30 cellular contexts compared by ENCODE assay signal in the genomic region with DNA sequence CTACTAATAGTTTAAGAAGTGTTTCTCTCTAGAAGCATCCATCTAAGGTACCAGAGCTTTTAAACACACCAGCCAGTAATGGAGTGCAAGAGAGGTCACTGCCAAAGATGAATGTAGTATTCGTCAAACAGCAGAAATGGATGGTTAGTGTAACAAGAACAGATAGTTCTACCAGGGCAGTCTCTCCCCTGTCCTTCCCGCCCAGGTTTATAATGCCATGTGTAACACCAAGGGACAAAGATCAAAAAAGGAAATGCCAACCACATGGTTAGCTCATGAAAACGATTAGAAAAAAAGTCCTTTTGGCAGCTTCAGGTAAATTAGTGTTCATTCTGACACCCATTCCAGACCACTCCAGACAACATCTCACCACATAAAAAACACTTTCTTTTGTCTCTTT.
"Had no signal": no experiment of that assay in that cellular context is flagged by ENCODE, and none has a peak within 500 bp of the region (broad histone marks: within the 10 kb centered on the region; RNA-seq: fewer than 3 reads in every experiment).

No MANE protein-coding gene starts in this region.

- H3K4me3 ChIP-seq: ascending aorta, breast epithelium, cardiac muscle cell, colonic mucosa had no signal

- H3K27ac ChIP-seq: ascending aorta, breast epithelium, cardiac muscle cell, colonic mucosa, epithelial cell of prostate, WERI-Rb-1 had no signal

- H3K4me1 ChIP-seq: ascending aorta, breast epithelium, colonic mucosa had no signal

- DNase-seq: activated B cell treated with CpG ODN at 0.5 μM for 24 hours; activated CD4-positive, alpha-beta T cell treated with anti-CD3 and anti-CD28 coated beads for 48 hours; activated CD4-positive, alpha-beta T cell treated with anti-CD3 and anti-CD28 coated beads, Interleukin-2, amount 50 U/mL, for 1 hour; activated CD4-positive, alpha-beta T cell treated with anti-CD3 and anti-CD28 coated beads, Interleukin-2, amount 50 U/mL, for 48 hours; activated CD8-positive, alpha-beta memory T cell treated with anti-CD3 and anti-CD28 coated beads for 24 hours; activated CD8-positive, alpha-beta memory T cell treated with anti-CD3 and anti-CD28 coated beads, Interleukin-2, amount 50 U/mL, for 4 hours; activated CD8-positive, alpha-beta T cell treated with anti-CD3 and anti-CD28 coated beads for 36 hours; activated effector memory CD4-positive, alpha-beta T cell treated with anti-CD3 and anti-CD28 coated beads, Interleukin-2, amount 50 U/mL, for 16 hours; activated naive CD4-positive, alpha-beta T cell treated with anti-CD3 and anti-CD28 coated beads, Interleukin-2, amount 10 ng/mL, durations not matched to agents 7 days and 5 days; activated naive CD8-positive, alpha-beta T cell treated with anti-CD3 and anti-CD28 coated beads, Interleukin-2, amount 10 ng/mL, durations not matched to agents 7 days and 5 days; activated T-cell treated with anti-CD3 and anti-CD28 coated beads, Interleukin-2, amount 50 U/mL, for 1 hour; activated T-cell treated with anti-CD3 and anti-CD28 coated beads, Interleukin-2, amount 50 U/mL, for 48 hours; central memory CD4-positive, alpha-beta T cell; cerebellar nuclear complex; colonic mucosa; effector CD8-positive, alpha-beta T cell; foreskin fibroblast; T-helper 1 cell; T-helper 17 cell; T1000; WERI-Rb-1 had no signal

- H3K9me3 ChIP-seq: ascending aorta, colonic mucosa had no signal

- H3K27me3 ChIP-seq: ascending aorta, breast epithelium, cardiac muscle cell, colonic mucosa had no signal

- FAIRE-seq: endometrium, endothelial cell of umbilical vein, frontal cortex had no signal

- H3K36me3 ChIP-seq: ascending aorta, breast epithelium, cardiac muscle cell, colonic mucosa, WERI-Rb-1 had no signal

- ATAC-seq: activated CD4-positive, CD25-positive, alpha-beta regulatory T cell treated with anti-CD3 and anti-CD28 coated beads, Interleukin-2, amount 50 U/mL, for 24 hours; activated CD8-positive, alpha-beta T cell treated with anti-CD3 and anti-CD28 coated beads for 36 hours; activated naive CD4-positive, alpha-beta T cell treated with anti-CD3 and anti-CD28 coated beads, Interleukin-2, amount 50 U/mL, for 72 hours; T-helper 17 cell had no signal
